In genomic region chr9:105007143-105007542, GRCh38 we compare ENCODE assay signal across 9 cellular contexts.
DNase-seq lines count a peak whose midpoint lies in the region; ATAC-seq and TF ChIP-seq lines count a peak whose summit lies in the region.
"Had no signal": no experiment of that assay in that cellular context is flagged by ENCODE, and none has a peak within 500 bp of the region (broad histone marks: within the 10 kb centered on the region; RNA-seq: fewer than 3 reads in every experiment).

No MANE protein-coding gene starts in this region.

- no TSS peak for BruUV-seq in mammary epithelial cell (replicated peaks; lab: Mats Ljungman, UMichigan)

- intact Hi-C loops in mammary epithelial cell (cut with micrococcal nuclease): loop anchor here (2.0 to 10.0 kb wide), 2 partner anchors 58 to 238 kb away; partner anchors contain the start of gene SLC44A1
- intact Hi-C loops in mucosa of descending colon (cut with DNase I, micrococcal nuclease): no loop called here

- dilution Hi-C loops in mammary epithelial cell (cut with HindIII; ENCODE audit: low sequenced_read_pairs): no loop called here

- H3K79me2 ChIP-seq in mammary epithelial cell (ENCODE audit: insufficient read depth, low read length): no peaks in the 10 kb centered on the region

- peak overlapping the region; percentile 25 for H3K4me2 ChIP-seq in mammary epithelial cell (ENCODE audit: insufficient read depth, low read depth, low read length)

- H2AFZ ChIP-seq in mammary epithelial cell (ENCODE audit: low read depth, low read length): peak overlapping the region; percentile 3

- WGBS in mammary epithelial cell (ENCODE audit: low coverage, missing lambda C conversion rate): 5% methylated on average over 2 of the region's 2 CpGs

- no peak overlapping the region for H3K4me3 ChIP-seq in mammary epithelial cell (replicated peaks in 1 of 3; ENCODE audit: insufficient read depth in 1 of 3, low read depth in 2 of 3, low read length in 3 of 3)
- no peak overlapping the region for H3K4me3 ChIP-seq in mucosa of descending colon
- no peak overlapping the region for H3K4me3 ChIP-seq in H7 (ENCODE audit: insufficient read depth, low read depth, low read length)

- in situ Hi-C loops in mammary epithelial cell (cut with MboI; ENCODE audit: low sequenced_read_pairs in 2 of 2): no loop called here

- H3K27ac ChIP-seq in mammary epithelial cell (ENCODE audit: insufficient read depth, low read depth, low read length): peak overlapping the region; percentile 26

- H3K9ac ChIP-seq in mammary epithelial cell (ENCODE audit: insufficient read depth, low read length): no peak overlapping the region

- H3K27me3 ChIP-seq in mammary epithelial cell (ENCODE audit: insufficient read depth, low read length) (no peaks in the 10 kb centered on the region), H7 (ENCODE audit: control insufficient read depth, insufficient read depth, low read length) (no peaks in the 10 kb centered on the region)

- H3K4me1 ChIP-seq in mammary epithelial cell (ENCODE audit: insufficient read depth, low read length) (peaks cover 15% of the 10 kb centered on the region), mucosa of descending colon (ENCODE audit: low read depth) (no peaks in the 10 kb centered on the region)

- DNase-seq in AG09319 (ENCODE audit: extremely low read depth, low read depth) (peak; percentile 39), M059J (ENCODE audit: low read depth) (peak; percentile 80), mammary epithelial cell (peak; percentile 89), mucosa of descending colon (peak in 1 of 3 donors; percentile 21), H7 (no peak), activated gamma-delta T cell (lab: John Stamatoyannopoulos, UW) (no peak)
- DNase-seq: nephron progenitor cell had no signal

- H3K9me3 ChIP-seq in mammary epithelial cell (replicated peaks; ENCODE audit: insufficient read depth, low read length) (no peaks in the 10 kb centered on the region), mucosa of descending colon (no peaks in the 10 kb centered on the region)

- H3K36me3 ChIP-seq in mammary epithelial cell (ENCODE audit: insufficient read depth, low read length) (no peaks in the 10 kb centered on the region), mucosa of descending colon (ENCODE audit: low read depth) (no peaks in the 10 kb centered on the region), H7 (replicated peaks; ENCODE audit: control insufficient read depth, insufficient read depth, low read length) (no peaks in the 10 kb centered on the region)

- ATAC-seq in mucosa of descending colon (peak; percentile 87), HG03378 (IDR thresholded peaks at IDR 0.05; ENCODE audit: unreplicated experiment) (no peak), GM18868 (IDR thresholded peaks at IDR 0.05; ENCODE audit: unreplicated experiment) (no peak)

- H4K20me1 ChIP-seq in mammary epithelial cell (ENCODE audit: insufficient read depth, low read length): no peaks in the 10 kb centered on the region

- TF ChIP-seq CTCF in AG09319 (IDR thresholded peaks at IDR 0.05; ENCODE audit: low read depth, low read length) (no peak), mammary epithelial cell (conservative IDR thresholded peaks at IDR 0.05 in 1 of 2, IDR thresholded peaks at IDR 0.05 in 1 of 2; ENCODE audit: extremely low read depth in 1 of 2, insufficient read depth in 1 of 2, low read depth in 1 of 2, low read length in 2 of 2) (no peak), mucosa of descending colon (IDR thresholded peaks at IDR 0.05) (no peak)

- CTCF ChIA-PET in mammary epithelial cell (lab: Charles Lee; ENCODE audit: low non-redundant PET): no interaction called here

Comparison
In these comparisons a context has a peak if more than half of its experiments do, and no peak if none do; other contexts are left out.
1. DNase-seq: peak in AG09319 (single experiment), M059J (single experiment) and mammary epithelial cell (single experiment); none in H7 (single experiment) and activated gamma-delta T cell (single experiment).